ENCODE assay signal across 38 cellular contexts in genomic region chr1:18120638-18121037, GRCh38. TPM values are rescaled to one million over a fixed set of nuclear protein-coding genes. Genes with fewer than 3 reads are reported as not detected.
"Had no signal": no experiment of that assay in that cellular context is flagged by ENCODE, and none has a peak within 500 bp of the region (broad histone marks: within the 10 kb centered on the region; RNA-seq: fewer than 3 reads in every experiment).

No MANE protein-coding gene starts in this region.

- H3K9me3 Mint-ChIP-seq: activated CD4-positive, alpha-beta memory T cell treated with anti-CD3 and anti-CD28 coated beads, Interleukin-2, amount 10 ng/mL, durations not matched to agents 7 days and 5 days; activated CD4-positive, alpha-beta T cell treated with anti-CD3 and anti-CD28 coated beads, Interleukin-2, amount 10 ng/mL, durations not matched to agents 7 days and 5 days; activated naive CD4-positive, alpha-beta T cell treated with anti-CD3 and anti-CD28 coated beads, Interleukin-2, amount 10 ng/mL, durations not matched to agents 7 days and 5 days; activated naive CD4-positive, alpha-beta T cell treated with anti-CD3 and anti-CD28 coated beads, Interleukin-2, amount 50 U/mL, for 24 hours; activated naive CD8-positive, alpha-beta T cell treated with anti-CD3 and anti-CD28 coated beads, Interleukin-2, amount 10 ng/mL, durations not matched to agents 7 days and 5 days; activated naive CD8-positive, alpha-beta T cell treated with anti-CD3 and anti-CD28 coated beads, Interleukin-2, amount 50 U/mL, for 24 hours; activated T-cell treated with anti-CD3 and anti-CD28 coated beads, Interleukin-2, amount 50 U/mL, for 24 hours; activated T-helper 2 cell treated with anti-CD3 and anti-CD28 coated beads, Interferon-gamma antibody, Interleukin-2, Interleukin-4, amounts not matched to agents 10 μg/mL and 5 μg/mL and 100 μg/mL, durations not matched to agents 14 hours and 24 hours and 36 hours; central memory CD8-positive, alpha-beta T cell; T-helper 1 cell treated with Interleukin-12 subunit alpha and Interleukin-12 subunit beta and Interleukin-4 antibody, amounts not matched to agents 30 μg/mL and 1 μg/mL, for 36 hours; T-helper 2 cell treated with Interferon-gamma antibody and Interleukin-4, amounts not matched to agents 5 μg/mL and 100 μg/mL, for 36 hours; WTC11 had no signal

- H3K36me3 Mint-ChIP-seq: activated CD8-positive, alpha-beta memory T cell treated with anti-CD3 and anti-CD28 coated beads, Interleukin-2, amount 10 ng/mL, durations not matched to agents 7 days and 5 days; activated naive CD4-positive, alpha-beta T cell treated with anti-CD3 and anti-CD28 coated beads, Interleukin-2, amount 10 ng/mL, durations not matched to agents 7 days and 5 days; activated naive CD4-positive, alpha-beta T cell treated with anti-CD3 and anti-CD28 coated beads, Interleukin-2, amount 50 U/mL, for 24 hours; activated naive CD8-positive, alpha-beta T cell; activated naive CD8-positive, alpha-beta T cell treated with anti-CD3 and anti-CD28 coated beads, Interleukin-2, amount 10 ng/mL, durations not matched to agents 7 days and 5 days; brain had no signal

- FAIRE-seq: bronchial epithelial cell, TTC549 had no signal

- H3K4me1 ChIP-seq: ascending aorta had no signal

- H3K4me3 Mint-ChIP-seq: activated CD4-positive, alpha-beta memory T cell treated with anti-CD3 and anti-CD28 coated beads, Interleukin-2, amount 10 ng/mL, durations not matched to agents 7 days and 5 days; activated CD4-positive, alpha-beta T cell treated with anti-CD3 and anti-CD28 coated beads for 36 hours; activated CD4-positive, alpha-beta T cell treated with anti-CD3 and anti-CD28 coated beads, Interleukin-2, amount 10 ng/mL, durations not matched to agents 7 days and 5 days; activated CD8-positive, alpha-beta memory T cell treated with anti-CD3 and anti-CD28 coated beads, Interleukin-2, amount 10 ng/mL, durations not matched to agents 7 days and 5 days; activated CD8-positive, alpha-beta T cell treated with anti-CD3 and anti-CD28 coated beads, Interleukin-2, amount 10 ng/mL, durations not matched to agents 7 days and 5 days; activated naive CD4-positive, alpha-beta T cell treated with anti-CD3 and anti-CD28 coated beads, Interleukin-2, amount 10 ng/mL, durations not matched to agents 7 days and 5 days; activated naive CD4-positive, alpha-beta T cell treated with anti-CD3 and anti-CD28 coated beads, Interleukin-2, amount 50 U/mL, for 24 hours; activated naive CD8-positive, alpha-beta T cell; activated naive CD8-positive, alpha-beta T cell treated with anti-CD3 and anti-CD28 coated beads, Interleukin-2, amount 10 ng/mL, durations not matched to agents 7 days and 5 days; activated naive CD8-positive, alpha-beta T cell treated with anti-CD3 and anti-CD28 coated beads, Interleukin-2, amount 50 U/mL, for 24 hours; activated T-cell treated with anti-CD3 and anti-CD28 coated beads, Interleukin-2, amount 50 U/mL, for 24 hours; brain; central memory CD8-positive, alpha-beta T cell; T-helper 1 cell treated with Interleukin-12 subunit alpha and Interleukin-12 subunit beta and Interleukin-4 antibody, amounts not matched to agents 30 μg/mL and 1 μg/mL, for 36 hours; T-helper 2 cell treated with Interferon-gamma antibody and Interleukin-4, amounts not matched to agents 5 μg/mL and 100 μg/mL, for 36 hours; WTC11 had no signal

- H3K4me1 Mint-ChIP-seq: activated CD4-positive, alpha-beta memory T cell treated with anti-CD3 and anti-CD28 coated beads, Interleukin-2, amount 10 ng/mL, durations not matched to agents 7 days and 5 days; activated CD4-positive, alpha-beta T cell treated with anti-CD3 and anti-CD28 coated beads for 36 hours; activated CD4-positive, alpha-beta T cell treated with anti-CD3 and anti-CD28 coated beads, Interleukin-2, amount 10 ng/mL, durations not matched to agents 7 days and 5 days; activated CD8-positive, alpha-beta memory T cell treated with anti-CD3 and anti-CD28 coated beads, Interleukin-2, amount 10 ng/mL, durations not matched to agents 7 days and 5 days; activated naive CD4-positive, alpha-beta T cell treated with anti-CD3 and anti-CD28 coated beads, Interleukin-2, amount 10 ng/mL, durations not matched to agents 7 days and 5 days; activated naive CD4-positive, alpha-beta T cell treated with anti-CD3 and anti-CD28 coated beads, Interleukin-2, amount 50 U/mL, for 24 hours; activated naive CD8-positive, alpha-beta T cell treated with anti-CD3 and anti-CD28 coated beads, Interleukin-2, amount 10 ng/mL, durations not matched to agents 7 days and 5 days; activated naive CD8-positive, alpha-beta T cell treated with anti-CD3 and anti-CD28 coated beads, Interleukin-2, amount 50 U/mL, for 24 hours; central memory CD8-positive, alpha-beta T cell had no signal

- H3K4me3 ChIP-seq: ascending aorta, cardiac muscle cell had no signal

- DNase-seq: activated CD4-positive, alpha-beta memory T cell treated with anti-CD3 and anti-CD28 coated beads, Interleukin-2, amount 10 ng/mL, durations not matched to agents 7 days and 5 days; activated CD4-positive, alpha-beta T cell treated with anti-CD3 and anti-CD28 coated beads for 1 hour; activated CD4-positive, alpha-beta T cell treated with anti-CD3 and anti-CD28 coated beads for 36 hours; activated CD4-positive, alpha-beta T cell treated with anti-CD3 and anti-CD28 coated beads for 48 hours; activated CD4-positive, alpha-beta T cell treated with anti-CD3 and anti-CD28 coated beads, Interleukin-2, amount 10 ng/mL, durations not matched to agents 7 days and 5 days; activated CD4-positive, alpha-beta T cell treated with anti-CD3 and anti-CD28 coated beads, Interleukin-2, amount 50 U/mL, for 48 hours; activated CD4-positive, CD25-positive, alpha-beta regulatory T cell; activated CD8-positive, alpha-beta memory T cell treated with anti-CD3 and anti-CD28 coated beads for 24 hours; activated CD8-positive, alpha-beta memory T cell treated with anti-CD3 and anti-CD28 coated beads, Interleukin-2, amount 10 ng/mL, durations not matched to agents 7 days and 5 days; activated CD8-positive, alpha-beta memory T cell treated with anti-CD3 and anti-CD28 coated beads, Interleukin-2, amount 50 U/mL, for 48 hours; activated CD8-positive, alpha-beta T cell treated with anti-CD3 and anti-CD28 coated beads, Interleukin-2, amount 10 ng/mL, durations not matched to agents 7 days and 5 days; activated effector memory CD4-positive, alpha-beta T cell treated with Interleukin-2 at 50 U/mL for 16 hours; activated gamma-delta T cell; activated naive CD4-positive, alpha-beta T cell treated with anti-CD3 and anti-CD28 coated beads, Interleukin-2, amount 10 ng/mL, durations not matched to agents 7 days and 5 days; activated naive CD4-positive, alpha-beta T cell treated with Interleukin-2 at 50 U/mL for 16 hours; activated naive CD8-positive, alpha-beta T cell treated with anti-CD3 and anti-CD28 coated beads, Interleukin-2, amount 10 ng/mL, durations not matched to agents 7 days and 5 days; activated naive CD8-positive, alpha-beta T cell treated with anti-CD3 and anti-CD28 coated beads, Interleukin-2, amount 50 U/mL, for 24 hours; activated T-cell treated with anti-CD3 and anti-CD28 coated beads, Interleukin-2, amount 50 U/mL, for 24 hours; activated T-cell treated with anti-CD3 and anti-CD28 coated beads, Interleukin-2, amount 50 U/mL, for 48 hours; amygdala; anterior cingulate cortex; T-helper 2 cell; T-helper 9 cell had no signal

- H3K27me3 ChIP-seq: ascending aorta had no signal

- H3K9me3 ChIP-seq: ascending aorta had no signal

- H3K36me3 ChIP-seq: ascending aorta, cardiac muscle cell had no signal

- H3K27ac Mint-ChIP-seq: activated CD4-positive, alpha-beta memory T cell treated with anti-CD3 and anti-CD28 coated beads, Interleukin-2, amount 10 ng/mL, durations not matched to agents 7 days and 5 days; activated CD4-positive, alpha-beta T cell treated with anti-CD3 and anti-CD28 coated beads for 36 hours; activated CD4-positive, alpha-beta T cell treated with anti-CD3 and anti-CD28 coated beads, Interleukin-2, amount 10 ng/mL, durations not matched to agents 7 days and 5 days; activated CD8-positive, alpha-beta memory T cell treated with anti-CD3 and anti-CD28 coated beads, Interleukin-2, amount 10 ng/mL, durations not matched to agents 7 days and 5 days; activated CD8-positive, alpha-beta T cell treated with anti-CD3 and anti-CD28 coated beads, Interleukin-2, amount 10 ng/mL, durations not matched to agents 7 days and 5 days; activated naive CD4-positive, alpha-beta T cell treated with anti-CD3 and anti-CD28 coated beads, Interleukin-2, amount 10 ng/mL, durations not matched to agents 7 days and 5 days; activated naive CD4-positive, alpha-beta T cell treated with anti-CD3 and anti-CD28 coated beads, Interleukin-2, amount 50 U/mL, for 24 hours; activated naive CD8-positive, alpha-beta T cell; activated naive CD8-positive, alpha-beta T cell treated with anti-CD3 and anti-CD28 coated beads, Interleukin-2, amount 10 ng/mL, durations not matched to agents 7 days and 5 days; activated naive CD8-positive, alpha-beta T cell treated with anti-CD3 and anti-CD28 coated beads, Interleukin-2, amount 50 U/mL, for 24 hours; activated T-cell treated with anti-CD3 and anti-CD28 coated beads, Interleukin-2, amount 50 U/mL, for 24 hours; activated T-helper 2 cell treated with anti-CD3 and anti-CD28 coated beads, Interferon-gamma antibody, Interleukin-2, Interleukin-4, amounts not matched to agents 10 μg/mL and 5 μg/mL and 100 μg/mL, durations not matched to agents 14 hours and 24 hours and 36 hours; T-helper 1 cell treated with Interleukin-12 subunit alpha and Interleukin-12 subunit beta and Interleukin-4 antibody, amounts not matched to agents 30 μg/mL and 1 μg/mL, for 36 hours; T-helper 2 cell treated with Interferon-gamma antibody and Interleukin-4, amounts not matched to agents 5 μg/mL and 100 μg/mL, for 36 hours; WTC11 had no signal

- H3K27ac ChIP-seq: ascending aorta, cardiac muscle cell, VCaP had no signal

- ATAC-seq: activated CD4-positive, alpha-beta T cell treated with anti-CD3 and anti-CD28 coated beads for 36 hours; activated CD4-positive, CD25-positive, alpha-beta regulatory T cell treated with anti-CD3 and anti-CD28 coated beads, Interleukin-2, amount 50 U/mL, for 24 hours; activated CD8-positive, alpha-beta memory T cell treated with anti-CD3 and anti-CD28 coated beads, Interleukin-2, amount 10 ng/mL, durations not matched to agents 7 days and 5 days; activated CD8-positive, alpha-beta T cell treated with anti-CD3 and anti-CD28 coated beads, Interleukin-2, amount 10 ng/mL, durations not matched to agents 7 days and 5 days; activated naive CD8-positive, alpha-beta T cell treated with anti-CD3 and anti-CD28 coated beads, Interleukin-2, amount 50 U/mL, for 24 hours; WTC11 had no signal

RNA-seq across cellular contexts. Expression of gene IGSF21, which starts 13.0 kb away (rescaled TPM):
- total RNA-seq: activated CD4-positive, alpha-beta memory T cell treated with anti-CD3 and anti-CD28 coated beads, Interleukin-2, amount 10 ng/mL, durations not matched to agents 7 days and 5 days; activated CD4-positive, alpha-beta T cell treated with anti-CD3 and anti-CD28 coated beads for 36 hours; activated CD4-positive, alpha-beta T cell treated with anti-CD3 and anti-CD28 coated beads, Interleukin-2, amount 10 ng/mL, durations not matched to agents 7 days and 5 days; activated CD8-positive, alpha-beta memory T cell treated with anti-CD3 and anti-CD28 coated beads, Interleukin-2, amount 10 ng/mL, durations not matched to agents 7 days and 5 days; activated CD8-positive, alpha-beta T cell treated with anti-CD3 and anti-CD28 coated beads, Interleukin-2, amount 10 ng/mL, durations not matched to agents 7 days and 5 days; activated naive CD8-positive, alpha-beta T cell treated with anti-CD3 and anti-CD28 coated beads, Interleukin-2, amount 10 ng/mL, durations not matched to agents 7 days and 5 days; activated T-helper 2 cell treated with anti-CD3 and anti-CD28 coated beads, Interferon-gamma antibody, Interleukin-2, Interleukin-4, amounts not matched to agents 10 μg/mL and 5 μg/mL and 100 μg/mL, durations not matched to agents 14 hours and 24 hours and 36 hours; bronchial epithelial cell; chondrocyte had no signal
- polyA plus RNA-seq: cardiac muscle cell had no signal
